In the genomic region with DNA sequence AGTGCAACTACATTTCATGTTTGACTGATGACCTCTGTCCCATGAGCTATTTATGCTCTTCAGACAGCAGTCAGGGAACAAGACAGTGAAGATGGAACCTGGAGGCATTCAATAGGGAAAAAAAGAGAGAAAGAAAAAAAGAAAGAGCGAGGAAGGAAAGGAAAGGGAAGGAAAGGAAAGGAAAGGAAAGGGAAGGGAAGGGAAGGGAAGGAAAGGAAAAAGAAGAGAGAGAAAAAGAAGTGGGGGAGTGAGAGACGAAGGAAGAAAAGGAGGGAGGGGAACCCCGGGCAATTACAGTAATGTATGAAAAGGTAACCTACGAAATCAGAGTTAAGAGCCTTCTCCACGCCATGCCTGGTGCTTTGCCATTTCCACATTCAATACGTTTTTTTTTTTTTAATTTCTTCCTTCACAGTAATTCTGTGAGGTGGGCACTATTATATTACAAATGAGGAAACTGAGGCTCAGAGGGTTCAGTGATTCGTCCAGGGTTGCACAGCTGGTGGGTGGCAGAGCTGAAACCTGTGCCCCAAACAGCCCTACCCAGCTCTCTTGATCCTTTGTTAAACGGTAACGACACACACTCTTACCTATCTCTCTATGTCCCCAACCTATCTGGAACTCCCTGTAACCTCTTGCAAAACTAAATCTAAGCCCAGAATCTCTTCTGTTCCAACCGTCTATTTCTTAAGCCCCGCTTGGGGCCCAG, we compare ENCODE assay signal across 8 cellular contexts. TPM values are rescaled to one million over a fixed set of nuclear protein-coding genes. Genes with fewer than 3 reads are reported as not detected.
DNase-seq lines count a peak whose midpoint lies in the region; ATAC-seq and TF ChIP-seq lines count a peak whose summit lies in the region.

No MANE protein-coding gene starts in this region.

- no peaks in the 10 kb centered on the region for H3K79me2 ChIP-seq in SK-N-SH (ENCODE audit: insufficient read depth)

- peak overlapping the region; percentile 82 to 93 for H3K27ac ChIP-seq in lung (ENCODE audit: low read depth in 1 of 2, low read length in 1 of 2)
- peak overlapping the region; percentile 71 to 80 (median 78) for H3K27ac ChIP-seq in transverse colon
- no peak overlapping the region for H3K27ac ChIP-seq in SK-N-SH (ENCODE audit: low read depth in 2 of 2, low read length in 1 of 2)

- H3K9me3 ChIP-seq in lung (ENCODE audit: control insufficient read depth in 2 of 2, insufficient read depth in 1 of 2, low read length in 1 of 2) (no peaks in the 10 kb centered on the region), transverse colon (no peaks in the 10 kb centered on the region), SK-N-SH (no peaks in the 10 kb centered on the region)

- ATAC-seq in lung (ENCODE audit: insufficient read depth, low FRiP score) (no peak), GM19455 (IDR thresholded peaks at IDR 0.05; ENCODE audit: unreplicated experiment) (no peak), HG03196 (IDR thresholded peaks at IDR 0.05; ENCODE audit: unreplicated experiment) (no peak)

- no peak for TF ChIP-seq POLR2A in transverse colon (IDR thresholded peaks at IDR 0.05)

- H2AFZ ChIP-seq in SK-N-SH (ENCODE audit: low read depth) = no peak overlapping the region

- H3K27ac Mint-ChIP-seq in activated T-cell treated with anti-CD3 and anti-CD28 coated beads, Interleukin-2, amount 50 U/mL, for 24 hours = peak overlapping the region; percentile 91

- H3K4me3 ChIP-seq in astrocyte of the cerebellum (ENCODE audit: low read depth, low read length) (peak overlapping the region; percentile 33), lung (no peak overlapping the region), transverse colon (peak overlapping the region; percentile 15 to 46 (median 36)), SK-N-SH (ENCODE audit: low read depth in 2 of 2, low read length in 1 of 2) (no peak overlapping the region)

- WGBS in lung, 2 donors = 25 to 39% methylated on average over 10 to 11 of the region's 11 CpGs
- 52 to 70% methylated on average over 7 to 11 of the region's 11 CpGs for WGBS in transverse colon (ENCODE audit: low coverage in 1 of 2), 2 donors
- WGBS in SK-N-SH (ENCODE audit: low lambda C conversion rate) = 87% methylated on average over 11 of the region's 11 CpGs

- no peaks in the 10 kb centered on the region for H3K27me3 Mint-ChIP-seq in activated T-cell treated with anti-CD3 and anti-CD28 coated beads, Interleukin-2, amount 50 U/mL, for 24 hours

- peaks cover 9 to 15% of the 10 kb centered on the region in 2 donors for H3K4me1 ChIP-seq in lung (ENCODE audit: control insufficient read depth in 2 of 2, insufficient read depth in 2 of 2, low read length in 2 of 2)
- peaks cover 13 to 48% (median 18%) of the 10 kb centered on the region in 4 donors for H3K4me1 ChIP-seq in transverse colon
- H3K4me1 ChIP-seq in SK-N-SH (ENCODE audit: control insufficient read depth in 1 of 2, insufficient read depth in 2 of 2, low read depth in 1 of 2, low read length in 1 of 2) = no peaks in the 10 kb centered on the region; a peak in 1 of 4 replicates

- H3K9me2 ChIP-seq in SK-N-SH = no peaks in the 10 kb centered on the region

- TF ChIP-seq CTCF in astrocyte of the cerebellum (IDR thresholded peaks at IDR 0.05; ENCODE audit: low read depth, low read length, missing control alignments) (no peak), lung (IDR thresholded peaks at IDR 0.05; ENCODE audit: control extremely low read depth, extremely low read depth) (no peak), transverse colon (IDR thresholded peaks at IDR 0.05) (no peak), SK-N-SH (IDR thresholded peaks at IDR 0.05) (no peak)

- POLR2A ChIA-PET in SK-N-SH (lab: Yijun Ruan, JAX) = no interaction called here

- H3K27me3 ChIP-seq in lung (ENCODE audit: control insufficient read depth, insufficient read depth) (no peaks in the 10 kb centered on the region), transverse colon (no peaks in the 10 kb centered on the region), SK-N-SH (ENCODE audit: insufficient read depth) (no peaks in the 10 kb centered on the region)

- DNase-seq in activated T-cell treated with anti-CD3 and anti-CD28 coated beads, Interleukin-2, amount 50 U/mL, for 24 hours = no peak
- DNase-seq in activated T-cell treated with anti-CD3 and anti-CD28 coated beads for 4 hours (no peak), astrocyte of the cerebellum (ENCODE audit: low read depth) (no peak), lung (ENCODE audit: low spot score) (no peak), transverse colon (no peak), SK-N-SH (no peak)

- no peak overlapping the region for H3K9ac ChIP-seq in SK-N-SH

- no peaks in the 10 kb centered on the region for H3K36me3 Mint-ChIP-seq in activated T-cell treated with anti-CD3 and anti-CD28 coated beads, Interleukin-2, amount 50 U/mL, for 24 hours (ENCODE audit: low read depth)

- H3K9me3 Mint-ChIP-seq in activated T-cell treated with anti-CD3 and anti-CD28 coated beads, Interleukin-2, amount 50 U/mL, for 24 hours = no peaks in the 10 kb centered on the region

- TF ChIP-seq EP300 in transverse colon (IDR thresholded peaks at IDR 0.05; ENCODE audit: low read depth) = no peak
- TF ChIP-seq EP300 in SK-N-SH (IDR thresholded peaks at IDR 0.05; ENCODE audit: borderline replicate concordance in 1 of 2, low read depth in 1 of 2, low read length in 1 of 2) = no peak

- H4K20me1 ChIP-seq in SK-N-SH (ENCODE audit: insufficient read depth) = no peaks in the 10 kb centered on the region

- H3K4me3 Mint-ChIP-seq in activated T-cell treated with anti-CD3 and anti-CD28 coated beads, Interleukin-2, amount 50 U/mL, for 24 hours = peak overlapping the region; percentile 76

- TF ChIP-seq RAD21 in SK-N-SH (IDR thresholded peaks at IDR 0.05; ENCODE audit: low read length) = no peak

- in situ Hi-C loops in astrocyte of the cerebellum (cut with HindIII; ENCODE audit: low sequenced_read_pairs) (no loop called here), transverse colon (cut with MboI; ENCODE audit: low pct_ligation_motif_present in 1 of 4, low pct_unique_long_range_greater_than_20kb in 1 of 4, low sequenced_read_pairs in 3 of 4) (no loop called here)

- H3K4me1 Mint-ChIP-seq in activated T-cell treated with anti-CD3 and anti-CD28 coated beads, Interleukin-2, amount 50 U/mL, for 24 hours (ENCODE audit: low read depth) = peaks cover 91% of the 10 kb centered on the region

- H3F3A ChIP-seq in SK-N-SH (replicated peaks; ENCODE audit: insufficient read depth) = no peaks in the 10 kb centered on the region

- intact Hi-C loops in transverse colon (cut with DNase I; ENCODE audit: low total_unique reads) = no loop called here

- no peak overlapping the region for H3K4me2 ChIP-seq in SK-N-SH

- H3K36me3 ChIP-seq in lung (ENCODE audit: control insufficient read depth in 2 of 2, insufficient read depth in 2 of 2, low read length in 2 of 2) = no peaks in the 10 kb centered on the region
- no peaks in the 10 kb centered on the region for H3K36me3 ChIP-seq in transverse colon
- no peaks in the 10 kb centered on the region for H3K36me3 ChIP-seq in SK-N-SH (replicated peaks in 1 of 2; ENCODE audit: control insufficient read depth in 1 of 2, insufficient read depth in 2 of 2, low read length in 1 of 2)

- CTCF ChIA-PET in SK-N-SH (lab: Yijun Ruan, JAX) = interaction anchor here (0.6 kb wide), 1 partner anchor 226 kb away, joined by 3 read pairs; no protein-coding TSS in a partner anchor

TF ChIP-seq in SK-N-SH, 30 proteins besides CTCF, POLR2A, EP300 and RAD21 (continues in another document):
- TF ChIP-seq YY1 (IDR thresholded peaks at IDR 0.05; ENCODE audit: low read depth) (no peak), GATA2 (CRISPR knock-in tag; IDR thresholded peaks at IDR 0.05) (no peak), EZH2phosphoT487 (IDR thresholded peaks at IDR 0.05; ENCODE audit: borderline replicate concordance, low read depth) (no peak), GABPA (IDR thresholded peaks at IDR 0.05; ENCODE audit: low read depth) (no peak), RXRA (IDR thresholded peaks at IDR 0.05; ENCODE audit: borderline replicate concordance, low read depth) (no peak), TCF12 (IDR thresholded peaks at IDR 0.05) (no peak), FOSL2 (IDR thresholded peaks at IDR 0.05; ENCODE audit: borderline replicate concordance, low read depth) (no peak), TEAD4 (IDR thresholded peaks at IDR 0.05; ENCODE audit: borderline replicate concordance, insufficient read depth) (no peak), FOXM1 (IDR thresholded peaks at IDR 0.05; ENCODE audit: low read depth) (no peak), CHD2 (IDR thresholded peaks at IDR 0.05; ENCODE audit: low read length, partially characterized antibody) (no peak)
- TF ChIP-seq, protein P1, sequence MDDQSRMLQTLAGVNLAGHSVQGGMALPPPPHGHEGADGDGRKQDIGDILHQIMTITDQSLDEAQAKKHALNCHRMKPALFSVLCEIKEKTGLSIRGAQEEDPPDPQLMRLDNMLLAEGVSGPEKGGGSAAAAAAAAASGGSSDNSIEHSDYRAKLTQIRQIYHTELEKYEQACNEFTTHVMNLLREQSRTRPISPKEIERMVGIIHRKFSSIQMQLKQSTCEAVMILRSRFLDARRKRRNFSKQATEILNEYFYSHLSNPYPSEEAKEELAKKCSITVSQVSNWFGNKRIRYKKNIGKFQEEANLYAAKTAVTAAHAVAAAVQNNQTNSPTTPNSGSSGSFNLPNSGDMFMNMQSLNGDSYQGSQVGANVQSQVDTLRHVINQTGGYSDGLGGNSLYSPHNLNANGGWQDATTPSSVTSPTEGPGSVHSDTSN (IDR thresholded peaks at IDR 0.05) = no peak
- TF ChIP-seq, protein P2, sequence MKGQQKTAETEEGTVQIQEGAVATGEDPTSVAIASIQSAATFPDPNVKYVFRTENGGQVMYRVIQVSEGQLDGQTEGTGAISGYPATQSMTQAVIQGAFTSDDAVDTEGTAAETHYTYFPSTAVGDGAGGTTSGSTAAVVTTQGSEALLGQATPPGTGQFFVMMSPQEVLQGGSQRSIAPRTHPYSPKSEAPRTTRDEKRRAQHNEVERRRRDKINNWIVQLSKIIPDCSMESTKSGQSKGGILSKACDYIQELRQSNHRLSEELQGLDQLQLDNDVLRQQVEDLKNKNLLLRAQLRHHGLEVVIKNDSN (IDR thresholded peaks at IDR 0.05; ENCODE audit: borderline replicate concordance, low read depth) = no peak

RNA-seq across cellular contexts. Expression of a gene that starts 39.3 kb away (rescaled TPM):
- total RNA-seq in lung (100 to 1,000 TPM in 1 of 2 donors, 10 to 100 TPM in 1; 85.7 to 154 TPM), transverse colon (10 to 100 TPM; 23.6 to 56.7 (median 29.2) TPM)
- polyA plus RNA-seq in lung (10 to 100 TPM; 20.7 to 71.7 TPM), SK-N-SH (2012; rRNA removed) (14.5 and 17.4 TPM in 2 replicates)
- polyA plus RNA-seq in SK-N-SH (2012; cell fraction: cytosol; rRNA removed) = 14.8 and 15.5 TPM in 2 replicates
- 11.9 and 17.6 TPM in 2 replicates for polyA plus RNA-seq in SK-N-SH (2012; cell fraction: nucleus; rRNA removed)

Comparison
In these comparisons a context has a peak if more than half of its experiments do, and no peak if none do; other contexts are left out.
1. H3K4me3 ChIP-seq: peak in astrocyte of the cerebellum (single experiment) and transverse colon (4 of 4); none in lung (single experiment) and SK-N-SH (0 of 2).
2. H3K27ac ChIP-seq: peak in lung (2 of 2) and transverse colon (4 of 4); none in SK-N-SH (0 of 2).